In the genomic region with DNA sequence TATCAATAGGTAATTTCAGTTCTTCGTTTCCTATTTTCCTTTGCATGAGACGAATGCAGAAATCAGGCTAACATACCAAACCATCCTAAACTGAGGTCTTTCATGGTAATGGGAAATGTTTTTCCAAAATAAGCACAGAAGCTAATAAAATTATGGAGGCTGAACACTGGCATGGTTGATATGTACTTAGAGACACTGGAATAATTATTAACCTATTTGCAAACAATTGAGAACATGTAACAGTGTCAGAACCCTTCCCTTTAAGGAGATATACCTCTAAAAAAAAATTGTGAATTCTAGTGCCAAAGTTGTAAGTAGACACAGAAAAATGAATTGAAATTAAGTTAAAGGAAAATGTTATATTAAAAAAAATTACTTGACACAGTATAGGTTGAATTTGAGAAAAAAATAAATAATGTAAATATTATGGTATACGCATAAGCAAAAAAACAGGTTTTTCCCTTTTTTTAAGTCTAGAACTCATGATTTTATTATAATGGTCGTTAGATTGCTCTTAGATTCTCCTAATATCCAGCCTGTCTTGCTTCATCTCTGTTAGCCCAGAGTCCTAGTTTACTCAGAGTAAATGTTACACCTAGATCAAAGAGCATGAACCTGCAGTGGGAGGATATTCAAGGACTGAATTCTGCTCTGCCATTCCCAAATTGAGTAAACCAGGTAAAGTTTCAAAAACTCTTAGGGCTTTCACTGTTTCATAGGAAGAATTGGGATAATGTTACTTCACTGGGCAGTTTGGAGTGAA, we compare ENCODE assay signal across 29 cellular contexts. TPM values are rescaled to one million over a fixed set of nuclear protein-coding genes. Genes with fewer than 3 reads are reported as not detected.
DNase-seq lines count a peak whose midpoint lies in the region; ATAC-seq and TF ChIP-seq lines count a peak whose summit lies in the region.
"Had no signal": no experiment of that assay in that cellular context is flagged by ENCODE, and none has a peak within 500 bp of the region (broad histone marks: within the 10 kb centered on the region; RNA-seq: fewer than 3 reads in every experiment).

No MANE protein-coding gene starts in this region.

- peak; percentile 49 for ATAC-seq in left colon
- ATAC-seq in HG03025 (IDR thresholded peaks at IDR 0.05; ENCODE audit: low FRiP score, unreplicated experiment) = no peak
- ATAC-seq in HG03097 (IDR thresholded peaks at IDR 0.05; ENCODE audit: low FRiP score, unreplicated experiment) = no peak
- no peak for ATAC-seq in GM21360 (IDR thresholded peaks at IDR 0.05; ENCODE audit: unreplicated experiment)
- ATAC-seq: GM12878, Panc1 had no signal

- no peak for TF ChIP-seq CTCF in VCaP (conservative IDR thresholded peaks at IDR 0.05)

- H3K27ac ChIP-seq in VCaP = peak overlapping the region; percentile 94
- H3K27ac ChIP-seq: KMS-11, RWPE1 had no signal

- intact Hi-C loops in left colon (cut with DNase I, micrococcal nuclease) = no loop called here

- DNase-seq in DMS53 (lab: John Stamatoyannopoulos, UW) (peak; percentile 41), left colon (no peak), renal cortical epithelial cell (ENCODE audit: low read depth) (peak; percentile 42), SW 1271 (lab: John Stamatoyannopoulos, UW) (no peak)
- DNase-seq: C1 segment of cervical spinal cord; CD4-positive, alpha-beta memory T cell; COR-L47; DMS79; EL; GDM1; H7; NCI-H1092; NCI-H1417 treated with DMSO at 0.1 percent for 48 hours; NCI-H187; NCI-H2081 treated with DMSO at 0.1 percent for 48 hours; NCI-H2171; NCI-H226; NCI-H510A; NCI-H69; SHP77 had no signal

RNA-seq across cellular contexts. Expression of gene SLC17A2, which starts 1.7 kb away (rescaled TPM):
- total RNA-seq in left colon (not detected), renal cortical epithelial cell (0.30 TPM in 1 of 2 replicates, not detected in the other)
- total RNA-seq: CD4-positive, alpha-beta memory T cell; GM12878; H7; OCI-LY7 had no signal

RNA-seq across cellular contexts. Expression of gene TRIM38, which starts 33.9 kb away (rescaled TPM):
- total RNA-seq in left colon (10 to 100 TPM in 1 of 2 donors, 1 to 10 TPM in 1; 9.6 to 13.2 TPM), renal cortical epithelial cell (10.4 and 28.5 TPM in 2 replicates)

RNA-seq across cellular contexts. Expression of gene SLC17A3, which starts 54.7 kb away (rescaled TPM):
- total RNA-seq in left colon (not detected), renal cortical epithelial cell (5.6 and 30.0 TPM in 2 replicates)
- total RNA-seq: GM12878, H7 had no signal

Comparison
In these comparisons a context has a peak if more than half of its experiments do, and no peak if none do; other contexts are left out.
1. DNase-seq: peak in DMS53 (single experiment) and renal cortical epithelial cell (single experiment); none in left colon (0 of 2) and SW 1271 (0 of 2).